Comparison of ENCODE assay signal across 1 cellular context in genomic region chr11:132590986-132591385, GRCh38.
TF ChIP-seq lines count a peak whose summit lies in the region.

No MANE protein-coding gene starts in this region.

TF ChIP-seq in IMR-90, 13 proteins besides CTCF, POLR2A, EP300 and RAD21 (continued from another document):
- TF ChIP-seq BHLHE40 (IDR thresholded peaks at IDR 0.05; ENCODE audit: low read depth, low read length) (no peak), RFX5 (IDR thresholded peaks at IDR 0.05; ENCODE audit: low read depth, low read length) (no peak), CEBPB (IDR thresholded peaks at IDR 0.05; ENCODE audit: low read depth, low read length) (no peak), MAFK (IDR thresholded peaks at IDR 0.05; ENCODE audit: low read depth, low read length) (no peak), USF2 (IDR thresholded peaks at IDR 0.05; ENCODE audit: low read depth, low read length) (no peak), RCOR1 (IDR thresholded peaks at IDR 0.05; ENCODE audit: insufficient replicate concordance, low read length) (no peak)
TF ChIP-seq in IMR-90: peak in this region for 0.
